ENCODE assay signal across 1 cellular context in genomic region chr10:3395487-3395886, GRCh38.
TF ChIP-seq lines count a peak whose summit lies in the region.

No MANE protein-coding gene starts in this region.

TF ChIP-seq in SK-N-SH, 30 proteins besides CTCF, POLR2A, EP300 and RAD21 (continued from another document):
- TF ChIP-seq YY1 (IDR thresholded peaks at IDR 0.05; ENCODE audit: low read depth) (no peak), SIN3A (IDR thresholded peaks at IDR 0.05; ENCODE audit: borderline replicate concordance, low read depth, low read length) (no peak), FOXM1 (IDR thresholded peaks at IDR 0.05; ENCODE audit: low read depth) (no peak), NRF1 (IDR thresholded peaks at IDR 0.05; ENCODE audit: low read depth, low read length) (no peak), NFIC (IDR thresholded peaks at IDR 0.05; ENCODE audit: borderline replicate concordance) (no peak), TCF12 (IDR thresholded peaks at IDR 0.05) (0 out of 2 replicates have a peak, but pooled peaks have one; percentile 32), FOXJ3 (CRISPR knock-in tag; IDR thresholded peaks at IDR 0.05) (peak; percentile 94), CHD2 (IDR thresholded peaks at IDR 0.05; ENCODE audit: low read length, partially characterized antibody) (peak; percentile 54), ELF1 (IDR thresholded peaks at IDR 0.05) (no peak), EZH2phosphoT487 (IDR thresholded peaks at IDR 0.05; ENCODE audit: borderline replicate concordance, low read depth) (no peak), MXI1 (IDR thresholded peaks at IDR 0.05; ENCODE audit: low read depth, low read length) (peak; percentile 69; the same call in 1 of the 2 replicates), MEF2A (IDR thresholded peaks at IDR 0.05; ENCODE audit: borderline replicate concordance, low read depth) (no peak), TAF1 (IDR thresholded peaks at IDR 0.05; ENCODE audit: borderline replicate concordance, low read depth, low read length) (no peak), RFX5 (IDR thresholded peaks at IDR 0.05; ENCODE audit: low read length) (no peak), JUND (IDR thresholded peaks at IDR 0.05) (no peak), SMC3 (IDR thresholded peaks at IDR 0.05; ENCODE audit: low read depth, low read length) (peak; percentile 10; the same call in 1 of the 2 replicates), REST (IDR thresholded peaks at IDR 0.05; ENCODE audit: low read depth, low read length) (no peak), RCOR1 (IDR thresholded peaks at IDR 0.05; ENCODE audit: low read length) (peak; percentile 83; the same call in 1 of the 2 replicates), USF1 (IDR thresholded peaks at IDR 0.05; ENCODE audit: borderline replicate concordance, low read depth) (no peak), POLR2AphosphoS5 (IDR thresholded peaks at IDR 0.05; ENCODE audit: low read depth, low read length) (no peak), FOSL2 (IDR thresholded peaks at IDR 0.05; ENCODE audit: borderline replicate concordance, low read depth) (no peak), RXRA (IDR thresholded peaks at IDR 0.05; ENCODE audit: borderline replicate concordance, low read depth) (no peak), GABPA (IDR thresholded peaks at IDR 0.05; ENCODE audit: low read depth) (no peak)
- TF ChIP-seq, protein P1, sequence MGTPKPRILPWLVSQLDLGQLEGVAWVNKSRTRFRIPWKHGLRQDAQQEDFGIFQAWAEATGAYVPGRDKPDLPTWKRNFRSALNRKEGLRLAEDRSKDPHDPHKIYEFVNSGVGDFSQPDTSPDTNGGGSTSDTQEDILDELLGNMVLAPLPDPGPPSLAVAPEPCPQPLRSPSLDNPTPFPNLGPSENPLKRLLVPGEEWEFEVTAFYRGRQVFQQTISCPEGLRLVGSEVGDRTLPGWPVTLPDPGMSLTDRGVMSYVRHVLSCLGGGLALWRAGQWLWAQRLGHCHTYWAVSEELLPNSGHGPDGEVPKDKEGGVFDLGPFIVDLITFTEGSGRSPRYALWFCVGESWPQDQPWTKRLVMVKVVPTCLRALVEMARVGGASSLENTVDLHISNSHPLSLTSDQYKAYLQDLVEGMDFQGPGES (IDR thresholded peaks at IDR 0.05; ENCODE audit: low read depth, low read length): no peak
- TF ChIP-seq, protein P2, sequence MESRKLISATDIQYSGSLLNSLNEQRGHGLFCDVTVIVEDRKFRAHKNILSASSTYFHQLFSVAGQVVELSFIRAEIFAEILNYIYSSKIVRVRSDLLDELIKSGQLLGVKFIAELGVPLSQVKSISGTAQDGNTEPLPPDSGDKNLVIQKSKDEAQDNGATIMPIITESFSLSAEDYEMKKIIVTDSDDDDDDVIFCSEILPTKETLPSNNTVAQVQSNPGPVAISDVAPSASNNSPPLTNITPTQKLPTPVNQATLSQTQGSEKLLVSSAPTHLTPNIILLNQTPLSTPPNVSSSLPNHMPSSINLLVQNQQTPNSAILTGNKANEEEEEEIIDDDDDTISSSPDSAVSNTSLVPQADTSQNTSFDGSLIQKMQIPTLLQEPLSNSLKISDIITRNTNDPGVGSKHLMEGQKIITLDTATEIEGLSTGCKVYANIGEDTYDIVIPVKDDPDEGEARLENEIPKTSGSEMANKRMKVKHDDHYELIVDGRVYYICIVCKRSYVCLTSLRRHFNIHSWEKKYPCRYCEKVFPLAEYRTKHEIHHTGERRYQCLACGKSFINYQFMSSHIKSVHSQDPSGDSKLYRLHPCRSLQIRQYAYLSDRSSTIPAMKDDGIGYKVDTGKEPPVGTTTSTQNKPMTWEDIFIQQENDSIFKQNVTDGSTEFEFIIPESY (IDR thresholded peaks at IDR 0.05; ENCODE audit: borderline replicate concordance, low read depth): no peak
- TF ChIP-seq, protein P3, sequence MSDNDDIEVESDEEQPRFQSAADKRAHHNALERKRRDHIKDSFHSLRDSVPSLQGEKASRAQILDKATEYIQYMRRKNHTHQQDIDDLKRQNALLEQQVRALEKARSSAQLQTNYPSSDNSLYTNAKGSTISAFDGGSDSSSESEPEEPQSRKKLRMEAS (IDR thresholded peaks at IDR 0.05; ENCODE audit: low read depth): no peak
- TF ChIP-seq, protein P4, sequence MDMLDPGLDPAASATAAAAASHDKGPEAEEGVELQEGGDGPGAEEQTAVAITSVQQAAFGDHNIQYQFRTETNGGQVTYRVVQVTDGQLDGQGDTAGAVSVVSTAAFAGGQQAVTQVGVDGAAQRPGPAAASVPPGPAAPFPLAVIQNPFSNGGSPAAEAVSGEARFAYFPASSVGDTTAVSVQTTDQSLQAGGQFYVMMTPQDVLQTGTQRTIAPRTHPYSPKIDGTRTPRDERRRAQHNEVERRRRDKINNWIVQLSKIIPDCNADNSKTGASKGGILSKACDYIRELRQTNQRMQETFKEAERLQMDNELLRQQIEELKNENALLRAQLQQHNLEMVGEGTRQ (IDR thresholded peaks at IDR 0.05; ENCODE audit: borderline replicate concordance, low read depth, low read length): no peak
- TF ChIP-seq, protein P5, sequence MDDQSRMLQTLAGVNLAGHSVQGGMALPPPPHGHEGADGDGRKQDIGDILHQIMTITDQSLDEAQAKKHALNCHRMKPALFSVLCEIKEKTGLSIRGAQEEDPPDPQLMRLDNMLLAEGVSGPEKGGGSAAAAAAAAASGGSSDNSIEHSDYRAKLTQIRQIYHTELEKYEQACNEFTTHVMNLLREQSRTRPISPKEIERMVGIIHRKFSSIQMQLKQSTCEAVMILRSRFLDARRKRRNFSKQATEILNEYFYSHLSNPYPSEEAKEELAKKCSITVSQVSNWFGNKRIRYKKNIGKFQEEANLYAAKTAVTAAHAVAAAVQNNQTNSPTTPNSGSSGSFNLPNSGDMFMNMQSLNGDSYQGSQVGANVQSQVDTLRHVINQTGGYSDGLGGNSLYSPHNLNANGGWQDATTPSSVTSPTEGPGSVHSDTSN (IDR thresholded peaks at IDR 0.05): no peak
